Comparison of ENCODE assay signal across 8 cellular contexts in genomic region chr19:19959151-19959799, GRCh38. TPM values are rescaled to one million over a fixed set of nuclear protein-coding genes. Genes with fewer than 3 reads are reported as not detected.
DNase-seq lines count a peak whose midpoint lies in the region; TF ChIP-seq lines count a peak whose summit lies in the region.
"Not testable (repeated sequence)": the region's sequence is repeated elsewhere in the genome, so short reads cannot be mapped to it uniquely, and the experiment has no call there.

No MANE protein-coding gene starts in this region.

- H3K4me3 ChIP-seq in CD8-positive, alpha-beta memory T cell (ENCODE audit: low read length); LNCaP clone FGC (ENCODE audit: low read depth, low read length); NT2/D1 (ENCODE audit: insufficient read length, low read depth); cardiac fibroblast (replicated peaks in 1 of 2; ENCODE audit: low read depth in 2 of 2, low read length in 2 of 2); parathyroid adenoma (ENCODE audit: low read depth, low read length): not testable (repeated sequence)

- H3K27me3 ChIP-seq in CD8-positive, alpha-beta memory T cell (ENCODE audit: insufficient read depth, low read length, poor library complexity, severe bottlenecking); NT2/D1 (ENCODE audit: insufficient read depth, insufficient read length); parathyroid adenoma (ENCODE audit: control insufficient read depth, insufficient read depth, low read length): not testable (repeated sequence)

- DNase-seq in CD8-positive, alpha-beta memory T cell, result peak; percentile 30 to 75 (median 51)
- DNase-seq in LNCaP clone FGC (ENCODE audit: low read depth) (peak; percentile 30), NT2/D1 (ENCODE audit: low read depth, low spot score) (peak; percentile 67), cardiac fibroblast (ENCODE audit: low read depth in 2 of 2) (peak; percentile 53 to 68), hippocampal formation (lab: John Stamatoyannopoulos, UW) (peak; percentile 30 to 63)
- DNase-seq in activated CD8-positive, alpha-beta memory T cell treated with anti-CD3 and anti-CD28 coated beads for 1 hour (ENCODE audit: extremely low read depth in 1 of 2, low read depth in 1 of 2), result peak; percentile 29 to 33
- peak; percentile 19 for DNase-seq in stimulated activated CD8-positive, alpha-beta memory T cell treated with anti-CD3 and anti-CD28 coated beads, Interleukin-7, amount 100 ng/mL, for 24 hours (ENCODE audit: low read depth)

- peak overlapping the region; percentile 74 for H2AFZ ChIP-seq in parathyroid adenoma

- H3K79me2 ChIP-seq in parathyroid adenoma, result not testable (repeated sequence)

- not testable (repeated sequence) for H3K27me3 Mint-ChIP-seq in CD8-positive, alpha-beta memory T cell

- H3K9ac ChIP-seq in NT2/D1 (ENCODE audit: insufficient read length, low read depth); parathyroid adenoma: not testable (repeated sequence)

- not testable (repeated sequence) for H3K36me3 ChIP-seq in CD8-positive, alpha-beta memory T cell (ENCODE audit: insufficient read depth, low read length); NT2/D1 (ENCODE audit: insufficient read depth, insufficient read length, low read length); parathyroid adenoma (ENCODE audit: control insufficient read depth, insufficient read depth, low read length)

- H3K27ac Mint-ChIP-seq in CD8-positive, alpha-beta memory T cell, result peak overlapping the region in 1 of 8 donors; percentile 36

- CTCF ChIA-PET in CD8-positive, alpha-beta memory T cell (lab: Charles Lee), result interaction anchor here (0.9 to 5.5 kb wide), 4 partner anchors 38 to 428 kb away, joined by 3 to 34 read pairs (median 4); partner anchors contain the start of gene GMIP

- not testable (repeated sequence) for H3K27ac ChIP-seq in CD8-positive, alpha-beta memory T cell (ENCODE audit: low read depth, low read length); parathyroid adenoma

- POLR2A ChIA-PET in CD8-positive, alpha-beta memory T cell (lab: Charles Lee), result not testable (repeated sequence)

- not testable (repeated sequence) for H3K9me3 Mint-ChIP-seq in CD8-positive, alpha-beta memory T cell

- H3K4me1 Mint-ChIP-seq in CD8-positive, alpha-beta memory T cell, result not testable (repeated sequence)

- H3K36me3 Mint-ChIP-seq in CD8-positive, alpha-beta memory T cell, result not testable (repeated sequence)

- H3K4me1 ChIP-seq in CD8-positive, alpha-beta memory T cell (ENCODE audit: insufficient read depth, low read length); NT2/D1 (ENCODE audit: insufficient read depth, insufficient read length); parathyroid adenoma: not testable (repeated sequence)

- TF ChIP-seq CTCF in LNCaP clone FGC (IDR thresholded peaks at IDR 0.05; ENCODE audit: control insufficient read depth, extremely low read depth, insufficient read depth), result peak; percentile 77
- peak; percentile 61 for TF ChIP-seq CTCF in cardiac fibroblast (IDR thresholded peaks at IDR 0.05; ENCODE audit: low read depth, low read length)
- TF ChIP-seq CTCF in parathyroid adenoma (IDR thresholded peaks at IDR 0.05), result peak; percentile 66

- not testable (repeated sequence) for H3K9me3 ChIP-seq in CD8-positive, alpha-beta memory T cell (ENCODE audit: low read length); NT2/D1 (ENCODE audit: insufficient read depth, low read length); parathyroid adenoma (ENCODE audit: control insufficient read depth, low read length)

- H3K4me3 Mint-ChIP-seq in CD8-positive, alpha-beta memory T cell, result peak overlapping the region in 4 of 7 donors; percentile 32 to 69 (median 45)

- H3K4me2 ChIP-seq in parathyroid adenoma (ENCODE audit: low read length), result not testable (repeated sequence)

RNA-seq across cellular contexts. Expression of gene ZNF93, which starts 58.5 kb away (rescaled TPM):
- 1 to 10 TPM; 8.6 to 9.1 TPM for total RNA-seq in CD8-positive, alpha-beta memory T cell
- 7.9 TPM for polyA plus RNA-seq in CD8-positive, alpha-beta memory T cell
